1 cellular context compared by ENCODE assay signal in the genomic region with DNA sequence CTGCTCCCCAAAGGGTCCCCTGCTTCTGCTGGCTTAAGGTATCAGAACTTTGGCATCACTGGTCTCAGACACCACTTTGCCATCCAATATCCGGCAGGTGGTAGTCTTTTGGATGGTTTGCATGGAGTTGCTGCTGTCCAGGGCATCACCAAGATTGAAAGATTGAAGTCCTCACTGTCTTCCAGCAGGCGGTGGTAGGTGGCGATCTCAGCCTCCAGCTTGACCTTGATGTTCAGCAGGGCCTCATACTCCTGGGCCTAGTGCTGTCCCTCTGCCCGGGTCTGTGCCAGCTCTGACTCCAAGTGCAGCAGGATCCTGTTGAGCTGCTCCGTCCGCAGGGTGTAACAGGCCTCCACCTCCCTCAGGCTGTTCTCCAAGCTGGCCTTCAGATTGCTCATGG.
TF ChIP-seq lines count a peak whose summit lies in the region.

No MANE protein-coding gene starts in this region.

TF ChIP-seq in HepG2, 621 proteins besides CTCF, POLR2A, EP300 and RAD21:
- TF ChIP-seq STAG1 (CRISPR knock-in tag; IDR thresholded peaks at IDR 0.05) (peak; percentile 12; the same call in 1 of the 2 replicates), TBP (CRISPR knock-in tag; IDR thresholded peaks at IDR 0.05) (no peak)
- TF ChIP-seq, protein P1, sequence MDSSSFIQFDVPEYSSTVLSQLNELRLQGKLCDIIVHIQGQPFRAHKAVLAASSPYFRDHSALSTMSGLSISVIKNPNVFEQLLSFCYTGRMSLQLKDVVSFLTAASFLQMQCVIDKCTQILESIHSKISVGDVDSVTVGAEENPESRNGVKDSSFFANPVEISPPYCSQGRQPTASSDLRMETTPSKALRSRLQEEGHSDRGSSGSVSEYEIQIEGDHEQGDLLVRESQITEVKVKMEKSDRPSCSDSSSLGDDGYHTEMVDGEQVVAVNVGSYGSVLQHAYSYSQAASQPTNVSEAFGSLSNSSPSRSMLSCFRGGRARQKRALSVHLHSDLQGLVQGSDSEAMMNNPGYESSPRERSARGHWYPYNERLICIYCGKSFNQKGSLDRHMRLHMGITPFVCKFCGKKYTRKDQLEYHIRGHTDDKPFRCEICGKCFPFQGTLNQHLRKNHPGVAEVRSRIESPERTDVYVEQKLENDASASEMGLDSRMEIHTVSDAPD (CRISPR knock-in tag; IDR thresholded peaks at IDR 0.05), result no peak
